Comparison of ENCODE assay signal across 9 cellular contexts in genomic region chrX:140664939-140665338, GRCh38. TPM values are rescaled to one million over a fixed set of nuclear protein-coding genes. Genes with fewer than 3 reads are reported as not detected.
A peak's percentile ranks its signal among the peaks of the same experiment; 100 is the strongest.
DNase-seq lines count a peak whose midpoint lies in the region; ATAC-seq, FAIRE-seq and TF ChIP-seq lines count a peak whose summit lies in the region.
"Had no signal": no experiment of that assay in that cellular context is flagged by ENCODE, and none has a peak within 500 bp of the region (broad histone marks: within the 10 kb centered on the region; RNA-seq: fewer than 3 reads in every experiment).

No MANE protein-coding gene starts in this region.

- H3K4me1 Mint-ChIP-seq in activated naive CD8-positive, alpha-beta T cell treated with anti-CD3 and anti-CD28 coated beads, Interleukin-2, amount 50 U/mL, for 24 hours = no peaks in the 10 kb centered on the region

- H3K36me3 Mint-ChIP-seq in activated naive CD8-positive, alpha-beta T cell treated with anti-CD3 and anti-CD28 coated beads, Interleukin-2, amount 50 U/mL, for 24 hours (ENCODE audit: low read depth) = no peaks in the 10 kb centered on the region

- intact Hi-C loops in left colon (cut with DNase I, micrococcal nuclease) = no loop called here

- CTCF ChIA-PET in HEK293T (lab: Yijun Ruan, JAX) = interaction anchor here (0.6 to 1.1 kb wide), 5 partner anchors 9 to 761 kb away, joined by 3 to 6 read pairs (median 3); no protein-coding TSS in a partner anchor

- no peak overlapping the region for H3K27ac Mint-ChIP-seq in activated naive CD8-positive, alpha-beta T cell treated with anti-CD3 and anti-CD28 coated beads, Interleukin-2, amount 50 U/mL, for 24 hours

- no peak for FAIRE-seq in D721Med (lab: Jason Lieb, UNC)
- FAIRE-seq: endometrium had no signal

- H3K27me3 Mint-ChIP-seq in activated naive CD8-positive, alpha-beta T cell treated with anti-CD3 and anti-CD28 coated beads, Interleukin-2, amount 50 U/mL, for 24 hours = no peaks in the 10 kb centered on the region

- H3K9me3 Mint-ChIP-seq in activated naive CD8-positive, alpha-beta T cell treated with anti-CD3 and anti-CD28 coated beads, Interleukin-2, amount 50 U/mL, for 24 hours = no peaks in the 10 kb centered on the region

- ATAC-seq in left colon = peak; percentile 44
- no peak for ATAC-seq in GM18519 (IDR thresholded peaks at IDR 0.05; ENCODE audit: low FRiP score, unreplicated experiment)
- ATAC-seq in activated naive CD8-positive, alpha-beta T cell treated with anti-CD3 and anti-CD28 coated beads, Interleukin-2, amount 50 U/mL, for 24 hours = no peak
- no peak for ATAC-seq in HG02571 (IDR thresholded peaks at IDR 0.05; ENCODE audit: unreplicated experiment)

- POLR2A ChIA-PET in HEK293T (lab: Yijun Ruan, JAX) = no interaction called here

- peak; percentile 48 for TF ChIP-seq CTCF in D721Med (IDR thresholded peaks at IDR 0.05; ENCODE audit: insufficient read depth, missing control alignments)

- no peak overlapping the region for H3K4me3 Mint-ChIP-seq in activated naive CD8-positive, alpha-beta T cell treated with anti-CD3 and anti-CD28 coated beads, Interleukin-2, amount 50 U/mL, for 24 hours

- DNase-seq in D721Med (ENCODE audit: insufficient read length, low spot score) (no peak), HEK293T (ENCODE audit: extremely low spot score) (peak; percentile 23), SW480 (ENCODE audit: low spot score) (peak; percentile 33), left colon (no peak), NCI-H2029 treated with DMSO at 0.1 percent for 48 hours (lab: John Stamatoyannopoulos, UW) (no peak)
- DNase-seq in activated naive CD8-positive, alpha-beta T cell treated with anti-CD3 and anti-CD28 coated beads, Interleukin-2, amount 50 U/mL, for 24 hours = no peak

TF ChIP-seq in HEK293T, 16 proteins besides CTCF, POLR2A, EP300 and RAD21:
- no peak for TF ChIP-seq ZNF384 (IDR thresholded peaks at IDR 0.05)

RNA-seq across cellular contexts. Expression of gene LINC00632, which starts 44.6 kb away (rescaled TPM):
- 10 to 100 TPM; 32.1 to 72.8 TPM for total RNA-seq in left colon

Comparison
In these comparisons a context has a peak if more than half of its experiments do, and no peak if none do; other contexts are left out.
1. DNase-seq: peak in HEK293T (single experiment) and SW480 (single experiment); none in D721Med (single experiment), left colon (0 of 2), NCI-H2029 treated with DMSO at 0.1 percent for 48 hours (single experiment) and activated naive CD8-positive, alpha-beta T cell treated with anti-CD3 and anti-CD28 coated beads, Interleukin-2, amount 50 U/mL, for 24 hours (single experiment).